ENCODE assay signal across 15 cellular contexts in the genomic region with DNA sequence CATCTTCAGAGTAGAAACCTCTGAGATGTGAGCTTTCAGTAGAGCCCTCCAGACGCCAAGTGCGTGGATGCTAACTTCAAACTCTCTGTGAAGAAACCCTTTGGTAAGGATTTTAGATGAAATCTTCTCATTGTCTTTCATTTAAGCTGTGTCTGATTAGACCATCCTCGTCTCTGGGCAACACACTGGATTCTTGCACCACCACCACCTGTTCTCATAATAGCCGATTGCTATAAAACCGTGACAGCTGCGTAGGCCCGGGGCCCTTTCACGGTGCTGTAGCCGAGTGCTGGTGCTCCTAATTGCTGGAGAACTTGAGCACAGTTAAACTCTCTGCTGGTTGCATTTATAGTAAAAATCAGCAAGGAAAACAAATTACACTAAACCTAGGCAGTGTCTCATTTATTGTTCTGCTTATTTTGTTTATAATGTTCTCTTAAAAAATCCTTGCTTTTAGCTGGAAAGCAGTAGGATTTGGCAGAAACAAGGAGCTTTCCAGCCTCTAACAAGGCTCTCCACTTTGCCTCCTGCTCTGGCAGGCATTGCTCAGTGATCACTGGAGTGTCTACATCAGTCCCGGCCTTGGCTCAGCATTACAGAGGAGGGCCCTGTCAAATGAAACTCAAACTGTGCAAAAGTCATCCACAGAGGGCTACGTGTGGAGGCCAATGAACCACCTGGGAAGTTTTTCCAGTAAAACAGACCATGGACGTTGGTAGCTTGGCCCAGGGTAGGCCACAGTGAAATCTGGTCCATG.
"Had no signal": no experiment of that assay in that cellular context is flagged by ENCODE, and none has a peak within 500 bp of the region (broad histone marks: within the 10 kb centered on the region; RNA-seq: fewer than 3 reads in every experiment).

No MANE protein-coding gene starts in this region.

- H3K36me3 Mint-ChIP-seq: activated CD8-positive, alpha-beta memory T cell treated with anti-CD3 and anti-CD28 coated beads, Interleukin-2, amount 10 ng/mL, durations not matched to agents 7 days and 5 days; activated naive CD4-positive, alpha-beta T cell treated with anti-CD3 and anti-CD28 coated beads, Interleukin-2, amount 50 U/mL, for 24 hours; neural progenitor cell had no signal

- H3K9ac ChIP-seq: neural progenitor cell had no signal

- H3K4me1 ChIP-seq: neural progenitor cell, pancreas had no signal

- H3K4me3 ChIP-seq: neural progenitor cell, pancreas, thoracic aorta had no signal

- H3K27ac ChIP-seq: neural progenitor cell, pancreas, thoracic aorta had no signal

- H3K27me3 ChIP-seq: neural progenitor cell, pancreas had no signal

- H3K4me1 Mint-ChIP-seq: activated CD8-positive, alpha-beta memory T cell treated with anti-CD3 and anti-CD28 coated beads, Interleukin-2, amount 10 ng/mL, durations not matched to agents 7 days and 5 days; activated naive CD4-positive, alpha-beta T cell treated with anti-CD3 and anti-CD28 coated beads, Interleukin-2, amount 50 U/mL, for 24 hours had no signal

- H3K36me3 ChIP-seq: neural progenitor cell, pancreas, thoracic aorta had no signal

- H3K9me3 ChIP-seq: pancreas, thoracic aorta had no signal

- H3K4me2 ChIP-seq: neural progenitor cell had no signal

- H2AFZ ChIP-seq: neural progenitor cell had no signal

- ATAC-seq: activated CD8-positive, alpha-beta memory T cell treated with anti-CD3 and anti-CD28 coated beads, Interleukin-2, amount 10 ng/mL, durations not matched to agents 7 days and 5 days had no signal

- DNase-seq: activated CD4-positive, alpha-beta T cell treated with anti-CD3 and anti-CD28 coated beads for 1 hour; activated CD4-positive, alpha-beta T cell treated with anti-CD3 and anti-CD28 coated beads, Interleukin-2, amount 50 U/mL, for 48 hours; activated CD8-positive, alpha-beta memory T cell treated with anti-CD3 and anti-CD28 coated beads, Interleukin-2, amount 10 ng/mL, durations not matched to agents 7 days and 5 days; activated effector memory CD4-positive, alpha-beta T cell treated with Interleukin-2 at 50 U/mL for 16 hours; activated T-cell treated with anti-CD3 and anti-CD28 coated beads, Interleukin-2, amount 50 U/mL, for 24 hours; caudate nucleus; cortex of kidney; effector CD8-positive, alpha-beta T cell; kidney; pancreas; stimulated activated CD4-positive, alpha-beta T cell treated with anti-CD3 and anti-CD28 coated beads, Interleukin-4, amount 100 ng/mL, for 1 hour had no signal

- H3K4me3 Mint-ChIP-seq: activated CD8-positive, alpha-beta memory T cell treated with anti-CD3 and anti-CD28 coated beads, Interleukin-2, amount 10 ng/mL, durations not matched to agents 7 days and 5 days; activated naive CD4-positive, alpha-beta T cell treated with anti-CD3 and anti-CD28 coated beads, Interleukin-2, amount 50 U/mL, for 24 hours; activated T-cell treated with anti-CD3 and anti-CD28 coated beads, Interleukin-2, amount 50 U/mL, for 24 hours; neural progenitor cell; stimulated activated naive CD8-positive, alpha-beta T cell treated with anti-CD3 and anti-CD28 coated beads, Interleukin-15, Interleukin-2, amounts not matched to agents 100 ng/mL and 50 ng/mL, for 24 hours had no signal

- H3K9me3 Mint-ChIP-seq: activated naive CD4-positive, alpha-beta T cell treated with anti-CD3 and anti-CD28 coated beads, Interleukin-2, amount 50 U/mL, for 24 hours; activated T-cell treated with anti-CD3 and anti-CD28 coated beads, Interleukin-2, amount 50 U/mL, for 24 hours; neural progenitor cell; stimulated activated naive CD8-positive, alpha-beta T cell treated with anti-CD3 and anti-CD28 coated beads, Interleukin-15, Interleukin-2, amounts not matched to agents 100 ng/mL and 50 ng/mL, for 24 hours had no signal

- H3K27me3 Mint-ChIP-seq: activated naive CD4-positive, alpha-beta T cell treated with anti-CD3 and anti-CD28 coated beads, Interleukin-2, amount 50 U/mL, for 24 hours; activated T-cell treated with anti-CD3 and anti-CD28 coated beads, Interleukin-2, amount 50 U/mL, for 24 hours; stimulated activated naive CD8-positive, alpha-beta T cell treated with anti-CD3 and anti-CD28 coated beads, Interleukin-15, Interleukin-2, amounts not matched to agents 100 ng/mL and 50 ng/mL, for 24 hours had no signal

- H3K27ac Mint-ChIP-seq: activated CD8-positive, alpha-beta memory T cell treated with anti-CD3 and anti-CD28 coated beads, Interleukin-2, amount 10 ng/mL, durations not matched to agents 7 days and 5 days; activated naive CD4-positive, alpha-beta T cell treated with anti-CD3 and anti-CD28 coated beads, Interleukin-2, amount 50 U/mL, for 24 hours; activated T-cell treated with anti-CD3 and anti-CD28 coated beads, Interleukin-2, amount 50 U/mL, for 24 hours; neural progenitor cell; stimulated activated naive CD8-positive, alpha-beta T cell treated with anti-CD3 and anti-CD28 coated beads, Interleukin-15, Interleukin-2, amounts not matched to agents 100 ng/mL and 50 ng/mL, for 24 hours had no signal
